ENCODE assay signal across 1 cellular context in the genomic region with DNA sequence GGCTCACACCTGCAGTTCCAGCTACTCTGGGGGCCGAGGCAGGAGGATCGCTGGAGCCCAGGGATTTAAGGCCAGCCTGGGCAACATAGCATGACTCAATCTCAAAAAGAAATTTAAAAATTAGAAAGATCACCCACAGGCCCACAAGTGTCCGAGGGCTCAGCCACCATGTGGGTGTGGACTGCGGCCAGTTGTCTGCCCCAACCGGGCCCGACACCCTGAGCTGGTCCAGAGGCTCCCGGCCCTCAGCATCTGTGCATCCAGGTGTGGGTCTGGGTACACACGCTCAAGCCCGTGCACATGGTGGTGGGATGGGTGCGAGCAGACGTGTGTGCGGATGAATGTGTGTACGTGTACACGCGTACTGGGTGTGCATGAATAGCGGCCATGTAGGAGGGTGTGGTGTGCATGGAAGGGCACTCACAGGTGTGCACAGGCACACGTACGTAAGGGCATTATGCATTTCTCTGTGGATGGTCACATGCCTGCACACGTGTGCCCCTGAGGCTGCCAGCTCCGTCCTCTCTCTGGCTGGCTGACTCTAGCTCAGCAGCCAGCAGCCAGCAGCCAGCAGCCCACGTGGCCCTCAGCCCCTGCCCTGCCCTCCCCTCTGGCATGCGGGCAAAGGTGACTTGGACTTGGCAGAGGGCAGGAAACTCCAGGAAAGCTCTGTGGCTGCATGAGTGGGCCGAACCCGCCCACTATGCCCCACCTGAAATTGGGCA.
TF ChIP-seq lines count a peak whose summit lies in the region.

No MANE protein-coding gene starts in this region.

TF ChIP-seq in H1, 55 proteins besides CTCF, POLR2A, EP300 and RAD21:
- no peak for TF ChIP-seq SRF (IDR thresholded peaks at IDR 0.05; ENCODE audit: low read depth, low read length)
- peak; percentile 33; the same call in 1 of the 2 replicates for TF ChIP-seq POLR2AphosphoS5 (IDR thresholded peaks at IDR 0.05; ENCODE audit: low read depth, low read length)
